In the genomic region with DNA sequence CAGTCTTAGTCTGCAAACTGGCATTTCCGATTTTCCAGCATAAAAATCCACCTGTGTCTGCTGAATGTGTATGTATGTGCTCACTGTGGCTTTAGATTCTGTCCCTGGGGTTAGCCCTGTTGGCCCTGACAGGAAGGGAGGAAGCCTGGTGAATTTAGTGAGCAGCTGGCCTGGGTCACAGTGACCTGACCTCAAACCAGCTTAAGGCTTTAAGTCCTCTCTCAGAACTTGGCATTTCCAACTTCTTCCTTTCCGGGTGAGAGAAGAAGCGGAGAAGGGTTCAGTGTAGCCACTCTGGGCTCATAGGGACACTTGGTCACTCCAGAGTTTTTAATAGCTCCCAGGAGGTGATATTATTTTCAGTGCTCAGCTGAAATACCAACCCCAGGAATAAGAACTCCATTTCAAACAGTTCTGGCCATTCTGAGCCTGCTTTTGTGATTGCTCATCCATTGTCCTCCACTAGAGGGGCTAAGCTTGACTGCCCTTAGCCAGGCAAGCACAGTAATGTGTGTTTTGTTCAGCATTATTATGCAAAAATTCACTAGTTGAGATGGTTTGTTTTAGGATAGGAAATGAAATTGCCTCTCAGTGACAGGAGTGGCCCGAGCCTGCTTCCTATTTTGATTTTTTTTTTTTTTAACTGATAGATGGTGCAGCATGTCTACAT, we compare ENCODE assay signal across 8 cellular contexts. TPM values are rescaled to one million over a fixed set of nuclear protein-coding genes. Genes with fewer than 3 reads are reported as not detected.
A peak's percentile ranks its signal among the peaks of the same experiment; 100 is the strongest.
DNase-seq lines count a peak whose midpoint lies in the region; ATAC-seq, FAIRE-seq and TF ChIP-seq lines count a peak whose summit lies in the region.

No MANE protein-coding gene starts in this region.

- H3K9me1 ChIP-seq in keratinocyte (ENCODE audit: control insufficient read depth, extremely low read depth, insufficient read depth, low read length): no peaks in the 10 kb centered on the region

- H3K27ac Mint-ChIP-seq in CD4-positive, CD25-positive, alpha-beta regulatory T cell: peak overlapping the region in 2 of 3 donors; percentile 33 to 87
- H3K27ac Mint-ChIP-seq in activated CD4-positive, alpha-beta T cell treated with anti-CD3 and anti-CD28 coated beads, Interleukin-2, amount 10 ng/mL, durations not matched to agents 7 days and 5 days: no peak overlapping the region

- ATAC-seq in CD4-positive, CD25-positive, alpha-beta regulatory T cell (ENCODE audit: low read depth in 2 of 2): no peak
- ATAC-seq in GM21737 (IDR thresholded peaks at IDR 0.05; ENCODE audit: unreplicated experiment): no peak

- H4K20me1 ChIP-seq in keratinocyte (ENCODE audit: control insufficient read depth, extremely low read depth, insufficient read depth, low read length): peaks cover 1% of the 10 kb centered on the region

- no peaks in the 10 kb centered on the region for H3K79me2 ChIP-seq in keratinocyte (ENCODE audit: control insufficient read depth, insufficient read depth, low read length)

- H3K27ac ChIP-seq in CD4-positive, CD25-positive, alpha-beta regulatory T cell (ENCODE audit: insufficient read depth, low read length, poor library complexity, severe bottlenecking): no peak overlapping the region
- no peak overlapping the region for H3K27ac ChIP-seq in keratinocyte (ENCODE audit: control insufficient read depth, insufficient read depth, low read length)

- DNase-seq in CD4-positive, CD25-positive, alpha-beta regulatory T cell: peak in 2 of 3 donors; percentile 12 to 21
- peak; percentile 6 for DNase-seq in HTR-8/SVneo (ENCODE audit: insufficient read length, low spot score)
- DNase-seq in keratinocyte (ENCODE audit: low read depth, low spot score): no peak
- peak; percentile 39 for DNase-seq in urothelium cell line (ENCODE audit: low spot score)
- no peak for DNase-seq in activated CD4-positive, alpha-beta T cell treated with anti-CD3 and anti-CD28 coated beads, Interleukin-2, amount 10 ng/mL, durations not matched to agents 7 days and 5 days
- no peak for DNase-seq in middle frontal gyrus (ENCODE audit: extremely low spot score, low spot score)

- no peaks in the 10 kb centered on the region for H3K9me3 ChIP-seq in CD4-positive, CD25-positive, alpha-beta regulatory T cell (ENCODE audit: control insufficient read depth in 2 of 2, low read length in 2 of 2)
- no peaks in the 10 kb centered on the region for H3K9me3 ChIP-seq in keratinocyte (ENCODE audit: control insufficient read depth, low read depth, low read length)

- H3K9ac ChIP-seq in keratinocyte (ENCODE audit: control insufficient read depth, extremely low read depth, insufficient read depth, low read length): no peak overlapping the region

- FAIRE-seq in HTR-8/SVneo (lab: Jason Lieb, UNC) (no peak), keratinocyte (lab: Jason Lieb, UNC) (no peak), urothelium cell line (lab: Jason Lieb, UNC) (no peak)

- H3K9me3 Mint-ChIP-seq in CD4-positive, CD25-positive, alpha-beta regulatory T cell: no peaks in the 10 kb centered on the region
- no peaks in the 10 kb centered on the region for H3K9me3 Mint-ChIP-seq in activated CD4-positive, alpha-beta T cell treated with anti-CD3 and anti-CD28 coated beads, Interleukin-2, amount 10 ng/mL, durations not matched to agents 7 days and 5 days

- no peaks in the 10 kb centered on the region for H3K27me3 ChIP-seq in CD4-positive, CD25-positive, alpha-beta regulatory T cell (ENCODE audit: control insufficient read depth, insufficient read depth, low read length)
- no peaks in the 10 kb centered on the region for H3K27me3 ChIP-seq in keratinocyte (ENCODE audit: control insufficient read depth, extremely low read depth, insufficient read depth, low read length)

- H3K36me3 Mint-ChIP-seq in CD4-positive, CD25-positive, alpha-beta regulatory T cell: peaks cover 31% of the 10 kb centered on the region
- peaks cover 34% of the 10 kb centered on the region for H3K36me3 Mint-ChIP-seq in activated CD4-positive, alpha-beta T cell treated with anti-CD3 and anti-CD28 coated beads, Interleukin-2, amount 10 ng/mL, durations not matched to agents 7 days and 5 days (ENCODE audit: low read depth)

- POLR2A ChIA-PET in activated CD4-positive, alpha-beta T cell treated with anti-CD3 and anti-CD28 coated beads, Interleukin-2, amount 10 ng/mL, durations not matched to agents 7 days and 5 days (lab: Charles Lee): no interaction called here

- dilution Hi-C loops in keratinocyte (cut with MboI; ENCODE audit: extremely low pct_ligation_motif_present, low sequenced_read_pairs): no loop called here

- no peaks in the 10 kb centered on the region for H3K4me1 ChIP-seq in CD4-positive, CD25-positive, alpha-beta regulatory T cell (ENCODE audit: control insufficient read depth, insufficient read depth, low read length, poor library complexity, severe bottlenecking)
- peaks cover 9% of the 10 kb centered on the region for H3K4me1 ChIP-seq in keratinocyte (ENCODE audit: control insufficient read depth, extremely low read depth, insufficient read depth, low read length)

- no peak overlapping the region for H3K4me2 ChIP-seq in keratinocyte (ENCODE audit: control insufficient read depth, extremely low read depth, insufficient read depth, low read depth, low read length)

- H3K27me3 Mint-ChIP-seq in CD4-positive, CD25-positive, alpha-beta regulatory T cell: no peaks in the 10 kb centered on the region
- no peaks in the 10 kb centered on the region for H3K27me3 Mint-ChIP-seq in activated CD4-positive, alpha-beta T cell treated with anti-CD3 and anti-CD28 coated beads, Interleukin-2, amount 10 ng/mL, durations not matched to agents 7 days and 5 days

- TF ChIP-seq CTCF in WI38 (IDR thresholded peaks at IDR 0.05; ENCODE audit: low read depth, low read length) (peak; percentile 58), keratinocyte (optimal IDR thresholded peaks at IDR 0.05 in 1 of 3, IDR thresholded peaks at IDR 0.05 in 1 of 3, conservative IDR thresholded peaks at IDR 0.05 in 1 of 3; ENCODE audit: extremely low read depth in 1 of 3, insufficient read depth in 2 of 3, low read length in 3 of 3) (peak; percentile 18 to 41 (median 36))

- no peak overlapping the region for H3K4me3 Mint-ChIP-seq in CD4-positive, CD25-positive, alpha-beta regulatory T cell
- no peak overlapping the region for H3K4me3 Mint-ChIP-seq in activated CD4-positive, alpha-beta T cell treated with anti-CD3 and anti-CD28 coated beads, Interleukin-2, amount 10 ng/mL, durations not matched to agents 7 days and 5 days

- no peak overlapping the region for H2AFZ ChIP-seq in keratinocyte (ENCODE audit: control insufficient read depth, low read length)

- peaks cover 47% of the 10 kb centered on the region for H3K36me3 ChIP-seq in CD4-positive, CD25-positive, alpha-beta regulatory T cell (ENCODE audit: control insufficient read depth, insufficient read depth, low read length)
- H3K36me3 ChIP-seq in keratinocyte (ENCODE audit: control insufficient read depth in 2 of 2, extremely low read depth in 1 of 2, insufficient read depth in 2 of 2, low read length in 2 of 2): peaks cover 8 to 16% of the 10 kb centered on the region in 2 experiments

- H3K4me3 ChIP-seq in CD4-positive, CD25-positive, alpha-beta regulatory T cell (ENCODE audit: low read depth, low read length): no peak overlapping the region
- no peak overlapping the region for H3K4me3 ChIP-seq in WI38 (ENCODE audit: low read depth, low read length)
- H3K4me3 ChIP-seq in keratinocyte (ENCODE audit: control insufficient read depth in 2 of 3, extremely low read depth in 1 of 3, insufficient read depth in 2 of 3, low read depth in 1 of 3, low read length in 3 of 3): no peak overlapping the region

- CTCF ChIA-PET in activated CD4-positive, alpha-beta T cell treated with anti-CD3 and anti-CD28 coated beads, Interleukin-2, amount 10 ng/mL, durations not matched to agents 7 days and 5 days (lab: Charles Lee): interaction anchor here (0.8 to 2.9 kb wide), 5 partner anchors 11 to 306 kb away, joined by 3 to 18 read pairs (median 5); no protein-coding TSS in a partner anchor

- peaks cover 8 to 43% (median 26%) of the 10 kb centered on the region in 4 donors for H3K4me1 Mint-ChIP-seq in CD4-positive, CD25-positive, alpha-beta regulatory T cell
- peaks cover 50% of the 10 kb centered on the region for H3K4me1 Mint-ChIP-seq in activated CD4-positive, alpha-beta T cell treated with anti-CD3 and anti-CD28 coated beads, Interleukin-2, amount 10 ng/mL, durations not matched to agents 7 days and 5 days

RNA-seq across cellular contexts. Expression of gene OLFML3, which starts 2.5 kb away (rescaled TPM):
- total RNA-seq in CD4-positive, CD25-positive, alpha-beta regulatory T cell: 0.64 TPM
- polyA plus RNA-seq in CD4-positive, CD25-positive, alpha-beta regulatory T cell: not detected
- 2.3 to 4.4 TPM (median 2.8 TPM) in 3 replicates for polyA plus RNA-seq in keratinocyte
- polyA plus RNA-seq in keratinocyte (2011; ENCODE audit: low read depth): not detected
- 1.1 and 1.3 TPM in 2 replicates for polyA plus RNA-seq in keratinocyte (2011; cell fraction: cytosol; rRNA removed)
- 3.6 and 3.7 TPM in 2 replicates for polyA plus RNA-seq in keratinocyte (2011; cell fraction: nucleus; rRNA removed)
- polyA plus RNA-seq in keratinocyte (2012; ENCODE audit: low replicate concordance): 3.8 TPM in 1 of 2 replicates, not detected in the other
- 2.6 to 3.9 TPM (median 2.9 TPM) in 3 replicates for polyA minus RNA-seq in keratinocyte
- polyA minus RNA-seq in keratinocyte (2011; cell fraction: cytosol; rRNA and poly(A)+ RNA removed): 0.96 TPM
- 1.1 and 1.8 TPM in 2 replicates for polyA minus RNA-seq in keratinocyte (2011; cell fraction: nucleus; rRNA and poly(A)+ RNA removed)
- under 1 TPM; 0.71 to 0.94 TPM for total RNA-seq in activated CD4-positive, alpha-beta T cell treated with anti-CD3 and anti-CD28 coated beads, Interleukin-2, amount 10 ng/mL, durations not matched to agents 7 days and 5 days

RNA-seq across cellular contexts. Expression of gene HIPK1, which starts 47.6 kb away (rescaled TPM):
- total RNA-seq in CD4-positive, CD25-positive, alpha-beta regulatory T cell: 189 TPM
- 10 to 100 TPM in 2 of 4 donors, 1 to 10 TPM in 2; 8.6 to 12.5 (median 11.0) TPM for polyA plus RNA-seq in CD4-positive, CD25-positive, alpha-beta regulatory T cell
- 19.9 to 23.2 TPM (median 20.5 TPM) in 3 replicates for polyA plus RNA-seq in keratinocyte
- 8.8 TPM for polyA plus RNA-seq in keratinocyte (2011; ENCODE audit: low read depth)
- 11.5 and 18.7 TPM in 2 replicates for polyA plus RNA-seq in keratinocyte (2011; cell fraction: cytosol; rRNA removed)
- polyA plus RNA-seq in keratinocyte (2011; cell fraction: nucleus; rRNA removed): 26.4 and 27.5 TPM in 2 replicates
- polyA plus RNA-seq in keratinocyte (2012; ENCODE audit: low replicate concordance): 11.7 and 15.6 TPM in 2 replicates
- 75.4 to 91.2 TPM (median 87.3 TPM) in 3 replicates for polyA minus RNA-seq in keratinocyte
- 37.2 TPM for polyA minus RNA-seq in keratinocyte (2011; cell fraction: cytosol; rRNA and poly(A)+ RNA removed)
- polyA minus RNA-seq in keratinocyte (2011; cell fraction: nucleus; rRNA and poly(A)+ RNA removed): 40.8 and 62.8 TPM in 2 replicates
- 100 to 1,000 TPM in 1 of 2 experiments, 10 to 100 TPM in 1; 88.5 to 106 TPM for total RNA-seq in activated CD4-positive, alpha-beta T cell treated with anti-CD3 and anti-CD28 coated beads, Interleukin-2, amount 10 ng/mL, durations not matched to agents 7 days and 5 days

Comparison
In these comparisons a context has a peak if more than half of its experiments do, and no peak if none do; other contexts are left out.
1. DNase-seq: peak in CD4-positive, CD25-positive, alpha-beta regulatory T cell (2 of 3), HTR-8/SVneo (single experiment) and urothelium cell line (single experiment); none in keratinocyte (single experiment), activated CD4-positive, alpha-beta T cell treated with anti-CD3 and anti-CD28 coated beads, Interleukin-2, amount 10 ng/mL, durations not matched to agents 7 days and 5 days (single experiment) and middle frontal gyrus (single experiment).